Comparison of ENCODE assay signal across 25 cellular contexts in genomic region chr3:122916580-122916979, GRCh38.
A peak's percentile ranks its signal among the peaks of the same experiment; 100 is the strongest.
DNase-seq lines count a peak whose midpoint lies in the region; ATAC-seq, FAIRE-seq and TF ChIP-seq lines count a peak whose summit lies in the region.
"Had no signal": no experiment of that assay in that cellular context is flagged by ENCODE, and none has a peak within 500 bp of the region (broad histone marks: within the 10 kb centered on the region; RNA-seq: fewer than 3 reads in every experiment).

No MANE protein-coding gene starts in this region.

- intact Hi-C loops in psoas muscle (cut with DNase I), result no loop called here
- intact Hi-C loops in activated CD4-positive, alpha-beta T cell treated with anti-CD3 and anti-CD28 coated beads for 36 hours (cut with DNase I, micrococcal nuclease), result no loop called here

- H3K27me3 Mint-ChIP-seq in memory B cell, result peaks cover 7% of the 10 kb centered on the region
- peaks cover 17% of the 10 kb centered on the region for H3K27me3 Mint-ChIP-seq in activated CD4-positive, alpha-beta T cell treated with anti-CD3 and anti-CD28 coated beads for 36 hours

- H3K9me3 ChIP-seq in psoas muscle, result no peaks in the 10 kb centered on the region
- H3K9me3 ChIP-seq in smooth muscle cell (replicated peaks; ENCODE audit: low read depth), result no peaks in the 10 kb centered on the region
- H3K9me3 ChIP-seq: gastrocnemius medialis, transverse colon had no signal

- H3K4me1 Mint-ChIP-seq in memory B cell, result peaks cover 14% of the 10 kb centered on the region
- H3K4me1 Mint-ChIP-seq in activated CD4-positive, alpha-beta T cell treated with anti-CD3 and anti-CD28 coated beads for 36 hours, result peaks cover 9% of the 10 kb centered on the region

- 83 to 86% (median 84%) methylated on average over 6 of the region's 6 CpGs for WGBS in psoas muscle, 3 donors
- WGBS in smooth muscle cell (ENCODE audit: low lambda C conversion rate), result 90% methylated on average over 6 of the region's 6 CpGs

- no peaks in the 10 kb centered on the region for H3K36me3 Mint-ChIP-seq in memory B cell
- no peaks in the 10 kb centered on the region for H3K36me3 Mint-ChIP-seq in activated CD4-positive, alpha-beta T cell treated with anti-CD3 and anti-CD28 coated beads for 36 hours (ENCODE audit: low read depth)
- H3K36me3 Mint-ChIP-seq: naive thymus-derived CD4-positive, alpha-beta T cell had no signal

- ATAC-seq in GM19351 (IDR thresholded peaks at IDR 0.05; ENCODE audit: unreplicated experiment) (peak; percentile 80), HG03565 (IDR thresholded peaks at IDR 0.05; ENCODE audit: unreplicated experiment) (peak; percentile 38), memory B cell (ENCODE audit: low read depth) (peak; percentile 62), psoas muscle (no peak), GM18873 (IDR thresholded peaks at IDR 0.05; ENCODE audit: low FRiP score, unreplicated experiment) (no peak)
- no peak for ATAC-seq in activated CD4-positive, alpha-beta T cell treated with anti-CD3 and anti-CD28 coated beads for 36 hours
- ATAC-seq: gastrocnemius medialis; naive thymus-derived CD4-positive, alpha-beta T cell had no signal

- no peaks in the 10 kb centered on the region for H4K20me1 ChIP-seq in smooth muscle cell (ENCODE audit: low read depth)

- H3K4me3 ChIP-seq in psoas muscle, result no peak overlapping the region
- no peak overlapping the region for H3K4me3 ChIP-seq in smooth muscle cell
- H3K4me3 ChIP-seq: gastrocnemius medialis, GM23248, transverse colon had no signal

- H3K9me3 Mint-ChIP-seq in memory B cell, result no peaks in the 10 kb centered on the region
- no peaks in the 10 kb centered on the region for H3K9me3 Mint-ChIP-seq in activated CD4-positive, alpha-beta T cell treated with anti-CD3 and anti-CD28 coated beads for 36 hours (ENCODE audit: low read depth)
- H3K9me3 Mint-ChIP-seq: CD8-positive, alpha-beta memory T cell; stimulated activated naive CD8-positive, alpha-beta T cell treated with anti-CD3 and anti-CD28 coated beads, Interleukin-15, Interleukin-2, amounts not matched to agents 100 ng/mL and 50 ng/mL, for 24 hours had no signal

- H3K9ac ChIP-seq in smooth muscle cell (ENCODE audit: low read depth), result no peak overlapping the region
- H3K9ac ChIP-seq: GM23248 had no signal

- H3K36me3 ChIP-seq in psoas muscle (ENCODE audit: insufficient read depth in 1 of 2, low read depth in 1 of 2) (no peaks in the 10 kb centered on the region), smooth muscle cell (ENCODE audit: low read depth) (no peaks in the 10 kb centered on the region)
- H3K36me3 ChIP-seq: gastrocnemius medialis, transverse colon had no signal

- TF ChIP-seq POLR2A in GM12891 (IDR thresholded peaks at IDR 0.05; ENCODE audit: low read depth, low read length), result no peak

- H3F3A ChIP-seq in smooth muscle cell (ENCODE audit: low read depth), result no peaks in the 10 kb centered on the region

- no peaks in the 10 kb centered on the region for H3K79me2 ChIP-seq in smooth muscle cell (ENCODE audit: low read depth)

- H2AFZ ChIP-seq in smooth muscle cell (ENCODE audit: low read depth), result no peak overlapping the region
- H2AFZ ChIP-seq: GM23248 had no signal

- H3K27ac ChIP-seq in psoas muscle (no peak overlapping the region), smooth muscle cell (ENCODE audit: low read depth) (no peak overlapping the region)
- H3K27ac ChIP-seq: gastrocnemius medialis, GM23248, transverse colon had no signal

- H3K4me1 ChIP-seq in psoas muscle (no peaks in the 10 kb centered on the region), smooth muscle cell (ENCODE audit: low read depth) (peaks cover under 1% of the 10 kb centered on the region)
- H3K4me1 ChIP-seq: gastrocnemius medialis had no signal

- CTCF ChIA-PET in activated CD4-positive, alpha-beta T cell treated with anti-CD3 and anti-CD28 coated beads for 36 hours (lab: Charles Lee), result interaction anchor here (0.8 to 2.0 kb wide), 5 partner anchors 15 to 161 kb away, joined by 3 to 6 read pairs (median 3); no protein-coding TSS in a partner anchor

- H3K27me3 ChIP-seq in psoas muscle (ENCODE audit: insufficient read depth in 3 of 3, low read length in 2 of 3), result peaks cover 0 to 22% (median 0%) of the 10 kb centered on the region in 3 donors
- H3K27me3 ChIP-seq in smooth muscle cell (ENCODE audit: low read depth), result peaks cover 12% of the 10 kb centered on the region

- DNase-seq in GM12891 (ENCODE audit: insufficient read length, low spot score) (peak; percentile 59), memory B cell (ENCODE audit: low spot score in 2 of 2) (no peak), psoas muscle (no peak), smooth muscle cell (lab: John Stamatoyannopoulos, UW; ENCODE audit: unreplicated experiment) (no peak)
- no peak for DNase-seq in activated CD4-positive, alpha-beta T cell treated with anti-CD3 and anti-CD28 coated beads for 36 hours
- DNase-seq: activated CD4-positive, alpha-beta T cell treated with anti-CD3 and anti-CD28 coated beads, Interleukin-2, amount 50 U/mL, for 4 hours; activated naive CD4-positive, alpha-beta T cell treated with Interleukin-2 at 50 U/mL for 16 hours; activated T-cell treated with anti-CD3 and anti-CD28 coated beads for 4 hours; caudate nucleus; CD8-positive, alpha-beta memory T cell; DMS53; erythroblast; gastrocnemius medialis; GM23248; kidney; mesenchymal stem cell; naive thymus-derived CD4-positive, alpha-beta T cell; NCI-H187 treated with DMSO at 0.1 percent for 48 hours; NCI-H345; stimulated activated CD4-positive, alpha-beta T cell treated with anti-CD3 and anti-CD28 coated beads, Interleukin-1b, Interleukin-23, amount 100 ng/mL, for 48 hours; transverse colon had no signal

- no peak overlapping the region for H3K4me2 ChIP-seq in smooth muscle cell

- H3K27ac Mint-ChIP-seq in memory B cell, result no peak overlapping the region
- H3K27ac Mint-ChIP-seq in activated CD4-positive, alpha-beta T cell treated with anti-CD3 and anti-CD28 coated beads for 36 hours, result no peak overlapping the region
- H3K27ac Mint-ChIP-seq: CD8-positive, alpha-beta memory T cell; naive thymus-derived CD4-positive, alpha-beta T cell; stimulated activated naive CD8-positive, alpha-beta T cell treated with anti-CD3 and anti-CD28 coated beads, Interleukin-15, Interleukin-2, amounts not matched to agents 100 ng/mL and 50 ng/mL, for 24 hours had no signal

- POLR2A ChIA-PET in activated CD4-positive, alpha-beta T cell treated with anti-CD3 and anti-CD28 coated beads for 36 hours (lab: Charles Lee), result interaction anchor here (0.5 kb wide), 1 partner anchor 1363 kb away, joined by 9 read pairs; no protein-coding TSS in a partner anchor

- H3K4me3 Mint-ChIP-seq in memory B cell, result no peak overlapping the region
- no peak overlapping the region for H3K4me3 Mint-ChIP-seq in activated CD4-positive, alpha-beta T cell treated with anti-CD3 and anti-CD28 coated beads for 36 hours
- H3K4me3 Mint-ChIP-seq: CD8-positive, alpha-beta memory T cell; naive thymus-derived CD4-positive, alpha-beta T cell; stimulated activated naive CD8-positive, alpha-beta T cell treated with anti-CD3 and anti-CD28 coated beads, Interleukin-15, Interleukin-2, amounts not matched to agents 100 ng/mL and 50 ng/mL, for 24 hours had no signal

- FAIRE-seq in GM12891 (lab: Jason Lieb, UNC), result peak; percentile 92
- FAIRE-seq: kidney had no signal

- TF ChIP-seq CTCF in psoas muscle (IDR thresholded peaks at IDR 0.05) (no peak), smooth muscle cell (IDR thresholded peaks at IDR 0.05; ENCODE audit: borderline replicate concordance, insufficient read depth, poor library complexity, severe bottlenecking) (no peak)

TF ChIP-seq in GM12891, 5 proteins besides CTCF, POLR2A, EP300 and RAD21:
- peak; percentile 80 for TF ChIP-seq SPI1 (IDR thresholded peaks at IDR 0.05; ENCODE audit: low read depth, low read length)
- no peak for TF ChIP-seq POU2F2 (IDR thresholded peaks at IDR 0.05; ENCODE audit: low read depth, low read length)
TF ChIP-seq in GM12891: peak in this region for 1.

Comparison
In these comparisons a context has a peak if more than half of its experiments do, and no peak if none do; other contexts are left out.
1. ATAC-seq: peak in GM19351 (single experiment), HG03565 (single experiment) and memory B cell (single experiment); none in psoas muscle (0 of 4), activated CD4-positive, alpha-beta T cell treated with anti-CD3 and anti-CD28 coated beads for 36 hours (single experiment) and GM18873 (single experiment).